ENCODE assay signal across 9 cellular contexts in the genomic region with DNA sequence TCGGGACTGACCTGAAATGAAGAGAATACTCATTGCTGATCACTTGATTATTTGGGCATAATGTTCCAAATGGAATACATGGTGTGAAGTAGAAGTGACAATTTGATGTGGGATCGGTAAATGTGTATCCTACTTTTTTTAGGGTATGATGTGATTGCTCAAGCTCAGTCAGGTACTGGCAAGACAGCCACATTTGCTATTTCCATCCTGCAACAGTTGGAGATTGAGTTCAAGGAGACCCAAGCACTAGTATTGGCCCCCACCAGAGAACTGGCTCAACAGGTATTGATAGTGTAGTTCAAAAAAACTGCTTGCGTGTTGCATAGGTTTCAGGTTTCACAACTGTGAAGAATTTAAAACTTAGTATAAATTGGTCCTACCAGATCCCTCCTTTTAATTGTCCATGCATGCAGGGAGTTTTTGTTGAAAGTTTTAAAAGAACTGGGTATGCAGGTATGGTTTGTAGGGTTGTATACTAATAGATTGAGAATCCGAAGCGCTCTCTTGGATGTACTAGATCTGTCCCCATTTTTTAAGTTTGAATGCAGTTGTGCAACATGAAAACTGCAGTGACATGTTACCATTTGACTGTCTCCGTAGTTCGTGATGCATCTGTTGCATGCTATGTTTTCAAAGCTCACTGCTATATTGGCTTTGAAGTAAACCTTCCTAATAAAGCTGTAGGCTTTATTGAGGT. TPM values are rescaled to one million over a fixed set of nuclear protein-coding genes. Genes with fewer than 3 reads are reported as not detected.
DNase-seq lines count a peak whose midpoint lies in the region; ATAC-seq and TF ChIP-seq lines count a peak whose summit lies in the region.
"Had no signal": no experiment of that assay in that cellular context is flagged by ENCODE, and none has a peak within 500 bp of the region (broad histone marks: within the 10 kb centered on the region; RNA-seq: fewer than 3 reads in every experiment).

No MANE protein-coding gene starts in this region.

- no peaks in the 10 kb centered on the region for H3K9me2 ChIP-seq in PC-3 (replicated peaks; ENCODE audit: low read length)

- peak overlapping the region; percentile 99 for H3K9ac ChIP-seq in PC-3 (ENCODE audit: low read length)

- H3K4me2 ChIP-seq in PC-3 (ENCODE audit: low read length) = peak overlapping the region; percentile 84

- H3K9me3 ChIP-seq in PC-3 (ENCODE audit: low read length) (no peaks in the 10 kb centered on the region), esophagus (ENCODE audit: control insufficient read depth in 2 of 2, insufficient read depth in 1 of 2, low read depth in 1 of 2, low read length in 1 of 2) (no peaks in the 10 kb centered on the region), psoas muscle (no peaks in the 10 kb centered on the region)

- peaks cover 62% of the 10 kb centered on the region for H4K20me1 ChIP-seq in PC-3 (ENCODE audit: low read length)

- peak overlapping the region; percentile 73; the same call in 1 of the 2 replicates for H3K27ac ChIP-seq in PC-3 (ENCODE audit: low read length)
- no peak overlapping the region for H3K27ac ChIP-seq in esophagus (ENCODE audit: low read depth in 2 of 2, low read length in 1 of 2)
- H3K27ac ChIP-seq in psoas muscle = peak overlapping the region; percentile 98

- peaks cover 62% of the 10 kb centered on the region for H3K36me3 ChIP-seq in PC-3 (ENCODE audit: low read depth, low read length)
- H3K36me3 ChIP-seq in esophagus (ENCODE audit: control insufficient read depth in 2 of 2, insufficient read depth in 2 of 2, low read length in 1 of 2) = peaks cover 16 to 21% of the 10 kb centered on the region in 2 donors
- peaks cover 26 to 59% of the 10 kb centered on the region in 2 donors for H3K36me3 ChIP-seq in psoas muscle (ENCODE audit: insufficient read depth in 1 of 2, low read depth in 1 of 2)

- peaks cover 56% of the 10 kb centered on the region for H3F3A ChIP-seq in PC-3 (ENCODE audit: low read length, unreplicated experiment)

- no TSS peak for BruUV-seq in PC-3 (replicated peaks; lab: Mats Ljungman, UMichigan)

- CTCF ChIA-PET in PC-3 (lab: Charles Lee) = interaction anchor here (0.6 kb wide), 1 partner anchor 217 kb away, joined by 4 read pairs; no protein-coding TSS in a partner anchor

- H3K4me1 ChIP-seq in PC-3 (ENCODE audit: insufficient read depth, low read length) = peaks cover 31% of the 10 kb centered on the region
- H3K4me1 ChIP-seq in esophagus (ENCODE audit: control insufficient read depth in 2 of 2, insufficient read depth in 2 of 2, low read length in 1 of 2) = no peaks in the 10 kb centered on the region
- H3K4me1 ChIP-seq in psoas muscle = peaks cover 49% of the 10 kb centered on the region

- POLR2A ChIA-PET in PC-3 (lab: Charles Lee; ENCODE audit: unreplicated experiment) = no interaction called here

- WGBS in esophagus, 2 donors = 5 to 6% methylated on average over 7 of the region's 7 CpGs
- 12 to 15% (median 13%) methylated on average over 7 of the region's 7 CpGs for WGBS in psoas muscle, 3 donors

- peak overlapping the region; percentile 88 for H3K4me3 ChIP-seq in GM12865 (ENCODE audit: low read depth, low read length)
- peak overlapping the region; percentile 100 for H3K4me3 ChIP-seq in PC-3 (ENCODE audit: low read length)
- H3K4me3 ChIP-seq in esophagus (ENCODE audit: low read depth in 1 of 2, low read length in 2 of 2) = peak overlapping the region; percentile 96 to 100
- H3K4me3 ChIP-seq in psoas muscle = peak overlapping the region; percentile 93

- no peaks in the 10 kb centered on the region for H3K27me3 ChIP-seq in PC-3 (ENCODE audit: low read length)
- H3K27me3 ChIP-seq in esophagus (ENCODE audit: control insufficient read depth in 1 of 2, insufficient read depth in 2 of 2, low read length in 2 of 2) = no peaks in the 10 kb centered on the region
- H3K27me3 ChIP-seq in psoas muscle (ENCODE audit: insufficient read depth in 3 of 3, low read length in 2 of 3) = no peaks in the 10 kb centered on the region

- TF ChIP-seq CTCF in GM12865 (IDR thresholded peaks at IDR 0.05; ENCODE audit: insufficient read depth, low read depth, low read length, missing control alignments) = no peak
- TF ChIP-seq CTCF in PC-3 (conservative IDR thresholded peaks at IDR 0.05; ENCODE audit: low read depth, low read length) = no peak
- no peak for TF ChIP-seq CTCF in psoas muscle (IDR thresholded peaks at IDR 0.05)

- intact Hi-C loops in PC-3 (cut with micrococcal nuclease) (loop anchor here (10.0 kb wide), 2 partner anchors 220 to 680 kb away; a partner anchor contains a TSS), psoas muscle (cut with DNase I) (loop anchor here in 1 of 2 donors (5.0 kb wide), 2 partner anchors 213 to 848 kb away; a partner anchor contains a TSS)

- H3K79me2 ChIP-seq in PC-3 (ENCODE audit: low read length) = peaks cover 68% of the 10 kb centered on the region

- no peak overlapping the region for H2AFZ ChIP-seq in PC-3 (ENCODE audit: low read length)

- ATAC-seq in PC-3 = no peak
- ATAC-seq in psoas muscle = no peak
- ATAC-seq in HG03457 (IDR thresholded peaks at IDR 0.05; ENCODE audit: unreplicated experiment) = no peak

- peak; percentile 19 for DNase-seq in GM12865 (ENCODE audit: low read depth)
- DNase-seq in PC-3 = no peak
- DNase-seq in psoas muscle = no peak
- DNase-seq in cerebellar nuclear complex (lab: John Stamatoyannopoulos, UW) = no peak
- DNase-seq in amniotic stem cell (lab: John Stamatoyannopoulos, UW) = no peak
- no peak for DNase-seq in stimulated activated naive CD4-positive, alpha-beta T cell (lab: John Stamatoyannopoulos, UW)
- DNase-seq: NCI-H2171 had no signal

RNA-seq across cellular contexts. Expression of a gene that starts 1.6 kb away (rescaled TPM):
- total RNA-seq in PC-3 (2014; rRNA removed) (204 and 233 TPM in 2 replicates), psoas muscle (100 to 1,000 TPM; 541 to 778 (median 587) TPM)
- polyA plus RNA-seq in esophagus (100 to 1,000 TPM; 184 to 241 TPM), psoas muscle (100 to 1,000 TPM; 397 to 570 (median 513) TPM)

RNA-seq across cellular contexts. Expression of a gene that starts 21.3 kb away (rescaled TPM):
- 54.0 and 73.0 TPM in 2 replicates for total RNA-seq in PC-3 (2014; rRNA removed)
- 10 to 100 TPM; 17.8 to 18.8 TPM for polyA plus RNA-seq in esophagus
- total RNA-seq in psoas muscle = 1 to 10 TPM; 3.4 to 8.1 (median 6.0) TPM
- 10 to 100 TPM; 10.3 to 20.6 (median 17.2) TPM for polyA plus RNA-seq in psoas muscle

RNA-seq across cellular contexts. Expression of a gene that starts 57.5 kb away (rescaled TPM):
- not detected in 2 replicates for total RNA-seq in PC-3 (2014; rRNA removed)
- polyA plus RNA-seq in esophagus = under 1 TPM; 0.04 to 0.20 TPM
- 1 to 10 TPM in 2 of 4 donors, under 1 TPM in 2; 0.58 to 3.7 (median 1.4) TPM for total RNA-seq in psoas muscle
- polyA plus RNA-seq in psoas muscle = 1 to 10 TPM; 1.3 to 9.3 (median 2.3) TPM

Comparison
In these comparisons a context has a peak if more than half of its experiments do, and no peak if none do; other contexts are left out.
1. H3K27ac ChIP-seq: peak in PC-3 (single experiment) and psoas muscle (single experiment); none in esophagus (0 of 2).
2. Peak in every context shown above with its lines, with median percentiles within 50 percentile points of each other: H3K4me3 ChIP-seq.